ENCODE assay signal across 30 cellular contexts in genomic region chr16:24053325-24053946, GRCh38.
"Had no signal": no experiment of that assay in that cellular context is flagged by ENCODE, and none has a peak within 500 bp of the region (broad histone marks: within the 10 kb centered on the region; RNA-seq: fewer than 3 reads in every experiment).

No MANE protein-coding gene starts in this region.

- H3K27ac Mint-ChIP-seq: activated B cell treated with CpG ODN at 0.5 μM for 24 hours; activated CD4-positive, alpha-beta memory T cell treated with anti-CD3 and anti-CD28 coated beads for 36 hours; activated CD4-positive, alpha-beta T cell treated with anti-CD3 and anti-CD28 coated beads, Interleukin-2, amount 10 ng/mL, durations not matched to agents 7 days and 5 days; activated naive CD4-positive, alpha-beta T cell treated with anti-CD3 and anti-CD28 coated beads for 36 hours; activated naive CD8-positive, alpha-beta T cell had no signal

- H3K4me2 ChIP-seq: SK-N-SH had no signal

- H3K36me3 ChIP-seq: MG63, SJCRH30 had no signal

- H3K9me3 Mint-ChIP-seq: activated B cell treated with CpG ODN at 0.5 μM for 24 hours; activated CD4-positive, alpha-beta memory T cell treated with anti-CD3 and anti-CD28 coated beads for 36 hours; activated CD4-positive, alpha-beta T cell treated with anti-CD3 and anti-CD28 coated beads, Interleukin-2, amount 10 ng/mL, durations not matched to agents 7 days and 5 days; activated naive CD4-positive, alpha-beta T cell treated with anti-CD3 and anti-CD28 coated beads for 36 hours; activated T-cell treated with anti-CD3 and anti-CD28 coated beads, Interleukin-2, amount 50 U/mL, for 4 hours; central memory CD8-positive, alpha-beta T cell had no signal

- FAIRE-seq: astrocyte, TTC549 had no signal

- H3K27me3 ChIP-seq: SJCRH30 had no signal

- H3K4me3 Mint-ChIP-seq: activated B cell treated with CpG ODN at 0.5 μM for 24 hours; activated CD4-positive, alpha-beta memory T cell treated with anti-CD3 and anti-CD28 coated beads for 36 hours; activated CD4-positive, alpha-beta T cell treated with anti-CD3 and anti-CD28 coated beads, Interleukin-2, amount 10 ng/mL, durations not matched to agents 7 days and 5 days; activated naive CD4-positive, alpha-beta T cell treated with anti-CD3 and anti-CD28 coated beads for 36 hours; activated naive CD8-positive, alpha-beta T cell; activated T-cell treated with anti-CD3 and anti-CD28 coated beads, Interleukin-2, amount 50 U/mL, for 4 hours; central memory CD8-positive, alpha-beta T cell had no signal

- H3K4me3 ChIP-seq: MG63, SJCRH30 had no signal

- H3K9ac ChIP-seq: SK-N-SH had no signal

- H3K27ac ChIP-seq: RWPE1, SJCRH30 had no signal

- H3K4me1 ChIP-seq: SJCRH30 had no signal

- H3K36me3 Mint-ChIP-seq: brain had no signal

- DNase-seq: activated B cell treated with CpG ODN at 0.5 μM for 24 hours; activated CD4-positive, alpha-beta memory T cell treated with anti-CD3 and anti-CD28 coated beads for 36 hours; activated CD4-positive, alpha-beta T cell treated with anti-CD3 and anti-CD28 coated beads, Interleukin-2, amount 10 ng/mL, durations not matched to agents 7 days and 5 days; activated CD8-positive, alpha-beta memory T cell treated with anti-CD3 and anti-CD28 coated beads for 24 hours; activated effector memory CD4-positive, alpha-beta T cell treated with anti-CD3 and anti-CD28 coated beads, Interleukin-2, amount 50 U/mL, for 16 hours; activated naive CD4-positive, alpha-beta T cell treated with anti-CD3 and anti-CD28 coated beads for 36 hours; activated T-cell treated with anti-CD3 and anti-CD28 coated beads, Interleukin-2, amount 50 U/mL, for 4 hours; amygdala; MG63; MV-4-11; NCI-H1092 treated with DMSO at 0.1 percent for 48 hours; NCI-H1417 treated with DMSO at 0.1 percent for 48 hours; NCI-H1694; NCI-H2029; NCI-H510A treated with DMSO at 0.1 percent for 48 hours; NCI-H69; NK-92 treated with Interleukin-12 subunit alpha and Interleukin-12 subunit beta, amount 100 ng/mL, for 24 hours; OCI-M1; Right ventricle myocardium superior; SJCRH30; SK-N-SH; SW 1271; T1000 had no signal

- H3K27me3 Mint-ChIP-seq: activated B cell treated with CpG ODN at 0.5 μM for 24 hours; activated CD4-positive, alpha-beta memory T cell treated with anti-CD3 and anti-CD28 coated beads for 36 hours; activated CD4-positive, alpha-beta T cell treated with anti-CD3 and anti-CD28 coated beads, Interleukin-2, amount 10 ng/mL, durations not matched to agents 7 days and 5 days; activated naive CD8-positive, alpha-beta T cell; central memory CD8-positive, alpha-beta T cell had no signal

- ATAC-seq: activated T-cell treated with anti-CD3 and anti-CD28 coated beads, Interleukin-2, amount 50 U/mL, for 4 hours; Panc1 had no signal

- H3K9me3 ChIP-seq: MG63, SJCRH30, SK-N-SH had no signal
